In the genomic region with DNA sequence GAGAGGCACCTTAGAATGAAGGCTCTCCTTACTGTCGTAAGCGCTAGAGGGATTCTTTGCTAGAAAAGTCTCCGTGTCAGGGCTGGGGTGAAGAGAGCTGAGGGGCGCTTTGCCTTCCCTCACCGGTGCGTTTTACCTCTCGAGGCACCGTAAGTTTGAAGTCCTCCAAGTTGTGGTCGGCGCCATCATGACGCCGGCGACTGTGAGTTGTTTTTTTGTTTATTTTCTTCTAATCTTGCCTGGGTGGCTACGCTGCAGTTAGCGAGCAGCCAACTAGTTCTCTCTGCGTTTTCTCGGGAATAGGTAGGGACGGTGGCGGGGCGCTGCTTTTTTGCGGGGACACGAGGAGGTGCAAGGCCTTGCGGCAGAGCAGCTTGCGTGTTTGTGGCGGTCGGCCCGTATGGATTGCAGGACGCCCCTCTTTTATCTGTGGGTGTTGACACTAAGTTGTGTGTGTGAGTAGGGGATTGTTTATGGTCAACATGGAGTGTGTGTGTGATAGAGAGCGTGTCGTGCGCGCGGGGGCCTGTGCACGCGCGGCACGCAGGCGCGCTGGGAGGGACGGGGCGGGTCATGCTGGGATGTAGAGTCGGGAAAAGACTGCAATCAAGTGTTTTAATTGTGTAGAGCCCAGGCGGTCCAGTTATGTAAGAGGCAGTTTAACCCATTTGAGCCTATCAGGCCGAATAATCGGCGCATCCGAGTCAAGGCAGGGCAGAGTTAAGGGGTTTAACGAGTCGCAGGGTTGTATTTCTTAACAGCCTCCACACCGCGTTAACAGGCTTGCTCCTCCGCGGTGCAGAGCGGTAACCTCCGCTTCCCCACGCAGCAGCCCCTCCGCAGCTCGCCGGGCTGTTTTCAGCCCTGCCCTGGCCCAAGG, we compare ENCODE assay signal across 8 cellular contexts. TPM values are rescaled to one million over a fixed set of nuclear protein-coding genes. Genes with fewer than 3 reads are reported as not detected.
DNase-seq lines count a peak whose midpoint lies in the region; ATAC-seq and TF ChIP-seq lines count a peak whose summit lies in the region.

No MANE protein-coding gene starts in this region.

- peak overlapping the region; percentile 36 for H3K4me3 ChIP-seq in GM06990 (replicated peaks; ENCODE audit: low read depth, low read length)
- peak overlapping the region; percentile 71 to 97 (median 77) for H3K4me3 ChIP-seq in fibroblast of lung (replicated peaks in 1 of 4; ENCODE audit: control extremely low read depth in 1 of 4, insufficient read depth in 1 of 4, low read depth in 3 of 4, low read length in 4 of 4)
- H3K4me3 ChIP-seq in mucosa of rectum (ENCODE audit: low read length in 2 of 2) = peak overlapping the region; percentile 73 to 74
- peak overlapping the region; percentile 47 to 68 (median 60) for H3K4me3 ChIP-seq in tibial nerve

- peak in 1 of 2 donors; percentile 57 for TF ChIP-seq POLR2A in tibial nerve (IDR thresholded peaks at IDR 0.05)

- H3K9me3 ChIP-seq in fibroblast of lung (ENCODE audit: control insufficient read depth, insufficient read depth, low read depth, low read length) (no peaks in the 10 kb centered on the region), mucosa of rectum (ENCODE audit: control insufficient read depth in 2 of 2, low read length in 2 of 2) (no peaks in the 10 kb centered on the region), tibial nerve (no peaks in the 10 kb centered on the region)

- peak overlapping the region; percentile 78 for H2AFZ ChIP-seq in fibroblast of lung (ENCODE audit: low read length)

- TF ChIP-seq EP300 in tibial nerve (IDR thresholded peaks at IDR 0.05) = peak in 1 of 2 donors; percentile 88

- DNase-seq in GM06990 (ENCODE audit: extremely low read depth, insufficient read length) (peak; percentile 8), NCI-H2196 treated with DMSO at 0.1 percent for 48 hours (lab: John Stamatoyannopoulos, UW; ENCODE audit: unreplicated experiment) (peak; percentile 38), fibroblast of lung (ENCODE audit: low read depth in 2 of 2) (peak; percentile 73 to 80), tibial nerve (ENCODE audit: low spot score in 2 of 2) (peak; percentile 72 to 74), NAMALWA (ENCODE audit: low spot score) (no peak)
- peak; percentile 64 for DNase-seq in activated CD8-positive, alpha-beta memory T cell treated with anti-CD3 and anti-CD28 coated beads for 24 hours

- H3K9ac ChIP-seq in fibroblast of lung (ENCODE audit: insufficient read depth, low read length) (peak overlapping the region; percentile 77), mucosa of rectum (ENCODE audit: low read depth in 1 of 2, low read length in 2 of 2) (peak overlapping the region; percentile 43 to 69)

- H3K4me2 ChIP-seq in fibroblast of lung (ENCODE audit: extremely low read depth, insufficient read depth, low read length) = peak overlapping the region; percentile 87

- H3K4me1 ChIP-seq in fibroblast of lung (ENCODE audit: control insufficient read depth, extremely low read depth, insufficient read depth, low read length) = peaks cover 3% of the 10 kb centered on the region
- peaks cover 4 to 9% of the 10 kb centered on the region in 2 donors for H3K4me1 ChIP-seq in mucosa of rectum (ENCODE audit: control insufficient read depth in 2 of 2, insufficient read depth in 2 of 2, low read length in 2 of 2)
- H3K4me1 ChIP-seq in tibial nerve = peaks cover 0 to 23% (median 2%) of the 10 kb centered on the region in 4 donors

- H3K27me3 ChIP-seq in GM06990 (replicated peaks; ENCODE audit: control insufficient read depth, insufficient read depth, low read length) = no peaks in the 10 kb centered on the region; the same call in 1 of the 2 replicates
- H3K27me3 ChIP-seq in fibroblast of lung (ENCODE audit: control insufficient read depth, insufficient read depth, low read length) = no peaks in the 10 kb centered on the region
- H3K27me3 ChIP-seq in mucosa of rectum (ENCODE audit: control insufficient read depth in 2 of 2, insufficient read depth in 2 of 2, low read length in 2 of 2) = peaks cover 17 to 19% of the 10 kb centered on the region in 2 donors
- no peaks in the 10 kb centered on the region for H3K27me3 ChIP-seq in tibial nerve

- H3K79me2 ChIP-seq in fibroblast of lung (ENCODE audit: control insufficient read depth, insufficient read depth, low read length) = no peaks in the 10 kb centered on the region

- no peaks in the 10 kb centered on the region for H4K20me1 ChIP-seq in fibroblast of lung (ENCODE audit: control insufficient read depth, extremely low read depth, insufficient read depth, low read length)

- no peak for TF ChIP-seq CTCF in GM06990 (IDR thresholded peaks at IDR 0.05; ENCODE audit: insufficient read depth, low read length, poor library complexity, severe bottlenecking)
- no peak for TF ChIP-seq CTCF in fibroblast of lung (conservative IDR thresholded peaks at IDR 0.05 in 1 of 2, IDR thresholded peaks at IDR 0.05 in 1 of 2; ENCODE audit: low read depth in 1 of 2, low read length in 2 of 2)
- TF ChIP-seq CTCF in tibial nerve (IDR thresholded peaks at IDR 0.05) = no peak

- WGBS in tibial nerve, 2 donors = 0 to 1% methylated on average over 57 to 59 of the region's 59 CpGs

- ATAC-seq in HG02852 (IDR thresholded peaks at IDR 0.05; ENCODE audit: unreplicated experiment) = peak; percentile 10

- H3K27ac ChIP-seq in fibroblast of lung (ENCODE audit: insufficient read depth, low read length) (peak overlapping the region; percentile 97), mucosa of rectum (ENCODE audit: low read depth in 2 of 2, low read length in 2 of 2) (peak overlapping the region; percentile 82 to 84), tibial nerve (peak overlapping the region; percentile 84 to 93 (median 88))

- H3K36me3 ChIP-seq in GM06990 (ENCODE audit: control insufficient read depth, insufficient read depth, low read length) (no peaks in the 10 kb centered on the region), fibroblast of lung (ENCODE audit: control insufficient read depth, insufficient read depth, low read length) (no peaks in the 10 kb centered on the region), mucosa of rectum (ENCODE audit: control insufficient read depth in 2 of 2, insufficient read depth in 2 of 2, low read length in 2 of 2) (no peaks in the 10 kb centered on the region), tibial nerve (no peaks in the 10 kb centered on the region)

RNA-seq across cellular contexts. Expression of a gene that starts 1.1 kb away (rescaled TPM):
- total RNA-seq in fibroblast of lung = 0.77 and 3.1 TPM in 2 replicates
- 9.4 and 10.6 TPM in 2 replicates for polyA plus RNA-seq in fibroblast of lung
- polyA plus RNA-seq in fibroblast of lung (2012) = 7.9 and 9.9 TPM in 2 replicates
- polyA minus RNA-seq in fibroblast of lung (ENCODE audit: low replicate concordance) = 2.5 and 18.5 TPM in 2 replicates
- total RNA-seq in tibial nerve = 10 to 100 TPM; 46.0 to 58.2 (median 52.4) TPM

Comparison
In these comparisons a context has a peak if more than half of its experiments do, and no peak if none do; other contexts are left out.
1. RNA of a gene that starts 1.1 kb away (total RNA-seq): 46.0 to 58.2 TPM in tibial nerve; 0.77 to 3.1 TPM in fibroblast of lung; every median in the first group is over 10 times any median in the second.
2. Peak in every context shown above with its lines, with median percentiles within 50 percentile points of each other: H3K4me3 ChIP-seq and H3K27ac ChIP-seq.